1 cellular context compared by ENCODE assay signal in genomic region chr19:16381756-16382401, GRCh38.
TF ChIP-seq lines count a peak whose summit lies in the region.

No MANE protein-coding gene starts in this region.

TF ChIP-seq in H1, 55 proteins besides CTCF, POLR2A, EP300 and RAD21:
- TF ChIP-seq BRCA1 (IDR thresholded peaks at IDR 0.05; ENCODE audit: low read depth, low read length) (no peak), ZNF274 (IDR thresholded peaks at IDR 0.05; ENCODE audit: borderline replicate concordance, extremely low read depth, low read length) (no peak), NANOG (IDR thresholded peaks at IDR 0.05; ENCODE audit: insufficient read depth, low read depth, low read length, poor library complexity, severe bottlenecking) (no peak), JUND (IDR thresholded peaks at IDR 0.05; ENCODE audit: low read length) (no peak), JUN (IDR thresholded peaks at IDR 0.05; ENCODE audit: low read depth, low read length) (no peak), CTBP2 (IDR thresholded peaks at IDR 0.05; ENCODE audit: borderline replicate concordance, insufficient read depth, insufficient read length, low read length) (no peak), TAF7 (optimal IDR thresholded peaks at IDR 0.05; ENCODE audit: borderline replicate concordance, low read depth, low read length) (no peak), BACH1 (IDR thresholded peaks at IDR 0.05; ENCODE audit: low read length) (no peak), TCF12 (IDR thresholded peaks at IDR 0.05; ENCODE audit: low read depth, low read length) (no peak), ATF2 (IDR thresholded peaks at IDR 0.05; ENCODE audit: low read length) (no peak), POLR2AphosphoS5 (IDR thresholded peaks at IDR 0.05; ENCODE audit: low read depth, low read length) (no peak), SP2 (IDR thresholded peaks at IDR 0.05; ENCODE audit: low read length) (no peak), RNF2 (IDR thresholded peaks at IDR 0.05; ENCODE audit: borderline replicate concordance, low read depth, low read length, missing control alignments, poor library complexity, severe bottlenecking) (no peak)
